Comparison of ENCODE assay signal across 1 cellular context in genomic region chr15:39767921-39768320, GRCh38.
TF ChIP-seq lines count a peak whose summit lies in the region.

No MANE protein-coding gene starts in this region.

TF ChIP-seq in GM23338, 12 proteins besides CTCF, POLR2A, EP300 and RAD21 (continued from another document):
- no peak for TF ChIP-seq ZNF462 (CRISPR knock-in tag; IDR thresholded peaks at IDR 0.05)
- TF ChIP-seq EZH2 (IDR thresholded peaks at IDR 0.05; ENCODE audit: low read depth, unreplicated experiment): no peak
- TF ChIP-seq CREB1 (CRISPR knock-in tag; IDR thresholded peaks at IDR 0.05; ENCODE audit: low read depth): no peak
- TF ChIP-seq ZNF114 (CRISPR knock-in tag; IDR thresholded peaks at IDR 0.05): no peak
- TF ChIP-seq EZH2phosphoT487 (IDR thresholded peaks at IDR 0.05; ENCODE audit: unreplicated experiment): no peak
- no peak for TF ChIP-seq ZNF331 (CRISPR knock-in tag; IDR thresholded peaks at IDR 0.05; ENCODE audit: low read depth)
- TF ChIP-seq REST (IDR thresholded peaks at IDR 0.05; ENCODE audit: unreplicated experiment): no peak
TF ChIP-seq in GM23338: peak in this region for 0.
